ENCODE assay signal across 16 cellular contexts in the genomic region with DNA sequence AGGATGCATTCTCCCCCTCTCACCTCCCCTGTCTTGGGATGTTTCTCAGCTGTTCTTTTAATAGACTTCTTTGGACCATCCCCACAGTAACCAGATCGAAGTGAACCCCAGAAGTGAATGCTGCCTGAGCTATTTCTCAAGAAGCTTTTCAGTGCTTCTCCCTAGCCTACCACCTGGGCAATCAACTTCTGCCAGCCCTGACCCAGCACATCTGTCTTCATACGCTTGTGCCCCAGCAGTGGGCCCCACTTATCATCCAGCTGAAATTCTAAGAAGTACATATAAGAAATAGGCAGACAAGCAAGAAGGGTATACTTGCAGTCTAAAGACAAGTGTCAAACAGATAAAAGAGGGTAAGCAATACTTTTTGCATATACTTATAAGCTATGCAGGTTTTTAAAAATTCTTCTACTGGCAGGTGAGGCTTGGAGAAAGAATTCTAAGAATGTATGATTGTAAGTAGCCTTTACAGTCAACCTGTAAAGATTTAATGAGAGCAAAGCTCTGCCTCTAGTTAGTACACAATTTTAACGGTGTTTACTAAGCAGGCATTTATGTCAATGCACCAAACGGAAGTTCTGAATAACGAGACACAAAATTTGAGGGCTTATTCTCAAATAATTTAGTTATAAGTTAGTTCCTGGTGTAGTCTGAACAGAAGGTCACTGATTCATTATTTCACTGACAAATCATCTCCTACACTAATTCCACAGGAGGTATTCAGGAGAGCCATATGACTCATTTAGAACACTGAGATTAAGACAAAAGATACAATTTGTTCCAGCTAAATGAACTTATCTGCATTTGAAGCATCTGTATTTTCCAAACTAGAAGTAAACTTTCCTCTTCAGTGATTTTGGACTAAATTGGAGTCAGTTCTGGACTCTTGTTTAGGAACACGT.
DNase-seq lines count a peak whose midpoint lies in the region; ATAC-seq and TF ChIP-seq lines count a peak whose summit lies in the region.
"Had no signal": no experiment of that assay in that cellular context is flagged by ENCODE, and none has a peak within 500 bp of the region (broad histone marks: within the 10 kb centered on the region; RNA-seq: fewer than 3 reads in every experiment).

No MANE protein-coding gene starts in this region.

- DNase-seq in HPDE6-E6E7 (ENCODE audit: extremely low spot score) (peak; percentile 33), amniotic epithelial cell (ENCODE audit: low read depth) (peak; percentile 88), foreskin keratinocyte (peak; percentile 44 to 75), foreskin melanocyte (no peak)
- DNase-seq: activated CD4-positive, CD25-positive, alpha-beta regulatory T cell; activated CD8-positive, alpha-beta memory T cell treated with anti-CD3 and anti-CD28 coated beads, Interleukin-2, amount 50 U/mL, for 4 hours; colonic mucosa; glutamatergic neuron; left ventricle myocardium superior; NCI-H2107 had no signal

- ATAC-seq in foreskin keratinocyte: peak; percentile 85
- ATAC-seq in HG02870 (IDR thresholded peaks at IDR 0.05; ENCODE audit: unreplicated experiment): no peak
- ATAC-seq in GM19455 (IDR thresholded peaks at IDR 0.05; ENCODE audit: unreplicated experiment): no peak
- ATAC-seq: left ventricle myocardium superior; natural killer cell treated with Interleukin-12 subunit alpha and Interleukin-12 subunit beta and Interleukin-15 and Interleukin-18, amount 100 ng/mL, for 72 hours; sciatic nerve had no signal

- H3K27me3 ChIP-seq in foreskin keratinocyte (no peaks in the 10 kb centered on the region), subcutaneous abdominal adipose tissue (ENCODE audit: control insufficient read depth in 5 of 5, insufficient read depth in 4 of 5, low read length in 5 of 5) (no peaks in the 10 kb centered on the region)
- H3K27me3 ChIP-seq: colonic mucosa had no signal

- no peak for TF ChIP-seq CTCF in foreskin keratinocyte (conservative IDR thresholded peaks at IDR 0.05)

- H3K4me1 ChIP-seq in foreskin keratinocyte: peaks cover 9% of the 10 kb centered on the region
- H3K4me1 ChIP-seq in subcutaneous abdominal adipose tissue (ENCODE audit: control insufficient read depth in 5 of 5, insufficient read depth in 5 of 5, low read length in 5 of 5): peaks cover 0 to 25% (median 2%) of the 10 kb centered on the region in 5 donors
- H3K4me1 ChIP-seq: colonic mucosa had no signal

- no peak overlapping the region for H3K9ac ChIP-seq in subcutaneous abdominal adipose tissue (ENCODE audit: low read length in 5 of 5)

- H3K27ac ChIP-seq in foreskin keratinocyte (no peak overlapping the region), subcutaneous abdominal adipose tissue (ENCODE audit: low read depth, low read length) (peak overlapping the region; percentile 20)
- H3K27ac ChIP-seq: colonic mucosa, SK-N-MC had no signal

- H3K36me3 ChIP-seq in subcutaneous abdominal adipose tissue (ENCODE audit: control insufficient read depth in 5 of 5, insufficient read depth in 5 of 5, low read length in 5 of 5): no peaks in the 10 kb centered on the region
- H3K36me3 ChIP-seq: colonic mucosa had no signal

- H3K9me3 ChIP-seq in subcutaneous abdominal adipose tissue (ENCODE audit: control insufficient read depth in 5 of 5, low read length in 5 of 5): no peaks in the 10 kb centered on the region
- H3K9me3 ChIP-seq: colonic mucosa had no signal

- peak overlapping the region in 1 of 5 donors; percentile 8 for H3K4me3 ChIP-seq in subcutaneous abdominal adipose tissue (ENCODE audit: low read depth in 1 of 5, low read length in 5 of 5)
- H3K4me3 ChIP-seq: colonic mucosa, SK-N-MC had no signal
